In genomic region chr12:111411187-111411764, GRCh38 we compare ENCODE assay signal across 1 cellular context.
TF ChIP-seq lines count a peak whose summit lies in the region.

No MANE protein-coding gene starts in this region.

TF ChIP-seq in K562, 482 proteins besides CTCF, POLR2A, EP300 and RAD21:
- TF ChIP-seq SETDB1 (IDR thresholded peaks at IDR 0.05; ENCODE audit: low read length) (no peak), ZNF695 (CRISPR knock-in tag; IDR thresholded peaks at IDR 0.05) (no peak), GABPA (tag; conservative IDR thresholded peaks at IDR 0.05; ENCODE audit: low read depth) (no peak), EHMT2 (IDR thresholded peaks at IDR 0.05) (no peak), PURB (CRISPR knock-in tag; IDR thresholded peaks at IDR 0.05; ENCODE audit: low read depth) (no peak), HDAC3 (IDR thresholded peaks at IDR 0.05; ENCODE audit: borderline replicate concordance, partially characterized antibody) (no peak), CHD4 (IDR thresholded peaks at IDR 0.05; ENCODE audit: insufficient read depth, insufficient replicate concordance, low read depth, low read length, poor library complexity, severe bottlenecking) (no peak), NKRF (IDR thresholded peaks at IDR 0.05; ENCODE audit: borderline replicate concordance) (no peak), ZNF23 (CRISPR knock-in tag; IDR thresholded peaks at IDR 0.05) (no peak), CBX5 (IDR thresholded peaks at IDR 0.05; ENCODE audit: borderline replicate concordance, low read depth) (no peak), SIX5 (IDR thresholded peaks at IDR 0.05; ENCODE audit: borderline replicate concordance in 1 of 2, insufficient read depth in 1 of 2, low read depth in 1 of 2, low read length in 2 of 2) (no peak), SMARCA5 (IDR thresholded peaks at IDR 0.05) (peak; percentile 15; the same call in 1 of the 2 replicates), SP1 (CRISPR knock-in tag; IDR thresholded peaks at IDR 0.05) (0 out of 2 replicates have a peak, but pooled peaks have one; percentile 40), ESRRB (CRISPR knock-in tag; IDR thresholded peaks at IDR 0.05; ENCODE audit: borderline replicate concordance) (no peak), GATAD2A (IDR thresholded peaks at IDR 0.05) (no peak), POLR2G (IDR thresholded peaks at IDR 0.05; ENCODE audit: low read depth, low read length) (0 out of 2 replicates have a peak, but pooled peaks have one; percentile 37), ESRRA (IDR thresholded peaks at IDR 0.05; ENCODE audit: borderline replicate concordance, low read depth) (no peak), TAF15 (IDR thresholded peaks at IDR 0.05; ENCODE audit: low read depth, low read length) (no peak)
- TF ChIP-seq, protein P1, sequence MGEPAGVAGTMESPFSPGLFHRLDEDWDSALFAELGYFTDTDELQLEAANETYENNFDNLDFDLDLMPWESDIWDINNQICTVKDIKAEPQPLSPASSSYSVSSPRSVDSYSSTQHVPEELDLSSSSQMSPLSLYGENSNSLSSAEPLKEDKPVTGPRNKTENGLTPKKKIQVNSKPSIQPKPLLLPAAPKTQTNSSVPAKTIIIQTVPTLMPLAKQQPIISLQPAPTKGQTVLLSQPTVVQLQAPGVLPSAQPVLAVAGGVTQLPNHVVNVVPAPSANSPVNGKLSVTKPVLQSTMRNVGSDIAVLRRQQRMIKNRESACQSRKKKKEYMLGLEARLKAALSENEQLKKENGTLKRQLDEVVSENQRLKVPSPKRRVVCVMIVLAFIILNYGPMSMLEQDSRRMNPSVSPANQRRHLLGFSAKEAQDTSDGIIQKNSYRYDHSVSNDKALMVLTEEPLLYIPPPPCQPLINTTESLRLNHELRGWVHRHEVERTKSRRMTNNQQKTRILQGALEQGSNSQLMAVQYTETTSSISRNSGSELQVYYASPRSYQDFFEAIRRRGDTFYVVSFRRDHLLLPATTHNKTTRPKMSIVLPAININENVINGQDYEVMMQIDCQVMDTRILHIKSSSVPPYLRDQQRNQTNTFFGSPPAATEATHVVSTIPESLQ (CRISPR knock-in tag; IDR thresholded peaks at IDR 0.05) = no peak
- TF ChIP-seq, protein P2, sequence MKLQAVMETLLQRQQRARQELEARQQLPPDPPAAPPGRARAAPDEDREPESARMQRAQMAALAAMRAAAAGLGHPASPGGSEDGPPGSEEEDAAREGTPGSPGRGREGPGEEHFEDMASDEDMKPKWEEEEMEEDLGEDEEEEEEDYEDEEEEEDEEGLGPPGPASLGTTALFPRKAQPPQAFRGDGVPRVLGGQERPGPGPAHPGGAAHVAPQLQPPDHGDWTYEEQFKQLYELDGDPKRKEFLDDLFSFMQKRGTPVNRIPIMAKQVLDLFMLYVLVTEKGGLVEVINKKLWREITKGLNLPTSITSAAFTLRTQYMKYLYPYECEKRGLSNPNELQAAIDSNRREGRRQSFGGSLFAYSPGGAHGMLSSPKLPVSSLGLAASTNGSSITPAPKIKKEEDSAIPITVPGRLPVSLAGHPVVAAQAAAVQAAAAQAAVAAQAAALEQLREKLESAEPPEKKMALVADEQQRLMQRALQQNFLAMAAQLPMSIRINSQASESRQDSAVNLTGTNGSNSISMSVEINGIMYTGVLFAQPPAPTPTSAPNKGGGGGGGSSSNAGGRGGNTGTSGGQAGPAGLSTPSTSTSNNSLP (IDR thresholded peaks at IDR 0.05; ENCODE audit: borderline replicate concordance, low read depth, low read length) = no peak
- TF ChIP-seq, protein P3, sequence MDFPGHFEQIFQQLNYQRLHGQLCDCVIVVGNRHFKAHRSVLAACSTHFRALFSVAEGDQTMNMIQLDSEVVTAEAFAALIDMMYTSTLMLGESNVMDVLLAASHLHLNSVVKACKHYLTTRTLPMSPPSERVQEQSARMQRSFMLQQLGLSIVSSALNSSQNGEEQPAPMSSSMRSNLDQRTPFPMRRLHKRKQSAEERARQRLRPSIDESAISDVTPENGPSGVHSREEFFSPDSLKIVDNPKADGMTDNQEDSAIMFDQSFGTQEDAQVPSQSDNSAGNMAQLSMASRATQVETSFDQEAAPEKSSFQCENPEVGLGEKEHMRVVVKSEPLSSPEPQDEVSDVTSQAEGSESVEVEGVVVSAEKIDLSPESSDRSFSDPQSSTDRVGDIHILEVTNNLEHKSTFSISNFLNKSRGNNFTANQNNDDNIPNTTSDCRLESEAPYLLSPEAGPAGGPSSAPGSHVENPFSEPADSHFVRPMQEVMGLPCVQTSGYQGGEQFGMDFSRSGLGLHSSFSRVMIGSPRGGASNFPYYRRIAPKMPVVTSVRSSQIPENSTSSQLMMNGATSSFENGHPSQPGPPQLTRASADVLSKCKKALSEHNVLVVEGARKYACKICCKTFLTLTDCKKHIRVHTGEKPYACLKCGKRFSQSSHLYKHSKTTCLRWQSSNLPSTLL (IDR thresholded peaks at IDR 0.05) = no peak
